ENCODE assay signal across 1 cellular context in the genomic region with DNA sequence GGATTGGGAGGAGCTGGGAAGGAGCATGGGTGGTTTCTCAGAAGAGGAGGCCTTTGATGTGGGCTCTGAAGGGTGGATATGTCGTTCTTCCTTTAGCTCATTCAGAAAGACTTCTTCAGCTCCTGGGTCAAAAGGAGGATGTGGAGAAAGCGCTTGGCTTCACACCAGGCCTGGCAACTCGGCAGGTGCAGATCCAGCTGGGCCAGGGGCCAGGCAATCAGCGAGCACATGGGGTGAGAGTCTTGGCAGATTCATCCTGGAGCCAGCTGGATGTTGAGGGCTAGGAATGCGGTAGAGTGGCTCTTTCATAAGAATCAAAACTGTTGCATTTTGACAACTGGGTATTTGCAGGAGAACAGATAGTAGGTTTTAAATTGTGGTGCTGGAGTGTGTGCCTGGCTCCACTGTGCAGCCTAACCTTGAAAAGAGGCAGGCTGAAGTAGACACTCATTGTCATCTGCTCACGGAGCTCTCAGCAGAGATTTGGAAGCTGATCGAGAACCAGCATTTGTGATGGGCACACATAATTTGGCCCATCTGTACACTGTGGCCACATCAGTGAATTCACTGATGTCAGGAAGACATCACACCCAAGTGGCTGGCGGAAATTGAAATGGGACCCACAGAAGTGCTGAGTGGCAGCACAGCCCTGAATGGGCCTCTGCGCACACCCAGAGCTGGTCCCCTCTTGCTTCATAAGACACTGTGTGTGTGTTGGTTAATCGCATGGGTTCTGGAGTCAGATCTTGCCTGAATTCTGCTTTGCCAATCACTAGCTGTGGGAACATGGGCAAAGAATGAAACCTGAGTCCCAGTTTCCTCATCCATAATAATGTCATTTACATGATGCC.
TF ChIP-seq lines count a peak whose summit lies in the region.

No MANE protein-coding gene starts in this region.

TF ChIP-seq in SK-N-SH, 30 proteins besides CTCF, POLR2A, EP300 and RAD21 (continued from another document):
- TF ChIP-seq ZBTB33 (IDR thresholded peaks at IDR 0.05; ENCODE audit: borderline replicate concordance, low read depth): no peak
- TF ChIP-seq EZH2phosphoT487 (IDR thresholded peaks at IDR 0.05; ENCODE audit: borderline replicate concordance, low read depth): no peak
- TF ChIP-seq MXI1 (IDR thresholded peaks at IDR 0.05; ENCODE audit: low read depth, low read length): no peak
- no peak for TF ChIP-seq FOXM1 (IDR thresholded peaks at IDR 0.05; ENCODE audit: low read depth)
- TF ChIP-seq CHD2 (IDR thresholded peaks at IDR 0.05; ENCODE audit: low read length, partially characterized antibody): no peak
- TF ChIP-seq GATA2 (CRISPR knock-in tag; IDR thresholded peaks at IDR 0.05): no peak
- no peak for TF ChIP-seq FOSL2 (IDR thresholded peaks at IDR 0.05; ENCODE audit: borderline replicate concordance, low read depth)
- TF ChIP-seq, protein P1, sequence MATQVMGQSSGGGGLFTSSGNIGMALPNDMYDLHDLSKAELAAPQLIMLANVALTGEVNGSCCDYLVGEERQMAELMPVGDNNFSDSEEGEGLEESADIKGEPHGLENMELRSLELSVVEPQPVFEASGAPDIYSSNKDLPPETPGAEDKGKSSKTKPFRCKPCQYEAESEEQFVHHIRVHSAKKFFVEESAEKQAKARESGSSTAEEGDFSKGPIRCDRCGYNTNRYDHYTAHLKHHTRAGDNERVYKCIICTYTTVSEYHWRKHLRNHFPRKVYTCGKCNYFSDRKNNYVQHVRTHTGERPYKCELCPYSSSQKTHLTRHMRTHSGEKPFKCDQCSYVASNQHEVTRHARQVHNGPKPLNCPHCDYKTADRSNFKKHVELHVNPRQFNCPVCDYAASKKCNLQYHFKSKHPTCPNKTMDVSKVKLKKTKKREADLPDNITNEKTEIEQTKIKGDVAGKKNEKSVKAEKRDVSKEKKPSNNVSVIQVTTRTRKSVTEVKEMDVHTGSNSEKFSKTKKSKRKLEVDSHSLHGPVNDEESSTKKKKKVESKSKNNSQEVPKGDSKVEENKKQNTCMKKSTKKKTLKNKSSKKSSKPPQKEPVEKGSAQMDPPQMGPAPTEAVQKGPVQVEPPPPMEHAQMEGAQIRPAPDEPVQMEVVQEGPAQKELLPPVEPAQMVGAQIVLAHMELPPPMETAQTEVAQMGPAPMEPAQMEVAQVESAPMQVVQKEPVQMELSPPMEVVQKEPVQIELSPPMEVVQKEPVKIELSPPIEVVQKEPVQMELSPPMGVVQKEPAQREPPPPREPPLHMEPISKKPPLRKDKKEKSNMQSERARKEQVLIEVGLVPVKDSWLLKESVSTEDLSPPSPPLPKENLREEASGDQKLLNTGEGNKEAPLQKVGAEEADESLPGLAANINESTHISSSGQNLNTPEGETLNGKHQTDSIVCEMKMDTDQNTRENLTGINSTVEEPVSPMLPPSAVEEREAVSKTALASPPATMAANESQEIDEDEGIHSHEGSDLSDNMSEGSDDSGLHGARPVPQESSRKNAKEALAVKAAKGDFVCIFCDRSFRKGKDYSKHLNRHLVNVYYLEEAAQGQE (IDR thresholded peaks at IDR 0.05; ENCODE audit: low read depth, low read length): no peak
